14 cellular contexts compared by ENCODE assay signal in genomic region chr17:80825471-80826345, GRCh38.
DNase-seq lines count a peak whose midpoint lies in the region; ATAC-seq and TF ChIP-seq lines count a peak whose summit lies in the region.
"Had no signal": no experiment of that assay in that cellular context is flagged by ENCODE, and none has a peak within 500 bp of the region (broad histone marks: within the 10 kb centered on the region; RNA-seq: fewer than 3 reads in every experiment).

No MANE protein-coding gene starts in this region.

- peak overlapping the region; percentile 28 for H3K27ac Mint-ChIP-seq in activated T-helper 2 cell treated with anti-CD3 and anti-CD28 coated beads, Interferon-gamma antibody, Interleukin-2, Interleukin-4, amounts not matched to agents 10 μg/mL and 5 μg/mL and 100 μg/mL, durations not matched to agents 14 hours and 24 hours and 36 hours
- H3K27ac Mint-ChIP-seq: GM23338 had no signal

- H3K4me3 Mint-ChIP-seq in activated T-helper 2 cell treated with anti-CD3 and anti-CD28 coated beads, Interferon-gamma antibody, Interleukin-2, Interleukin-4, amounts not matched to agents 10 μg/mL and 5 μg/mL and 100 μg/mL, durations not matched to agents 14 hours and 24 hours and 36 hours (ENCODE audit: low read depth) = no peak overlapping the region
- H3K4me3 Mint-ChIP-seq: GM23338 had no signal

- 90 to 94% (median 92%) methylated on average over 19 to 28 of the region's 28 CpGs for whole genome bisulfite sequencing in adrenal gland, 4 donors

- H3K27ac ChIP-seq in upper lobe of right lung = no peak overlapping the region
- peak overlapping the region in 2 of 5 donors; percentile 88 to 90 for H3K27ac ChIP-seq in adrenal gland

- TF ChIP-seq POLR2A in adrenal gland (IDR thresholded peaks at IDR 0.05) = no peak

- H3K4me3 ChIP-seq in upper lobe of right lung = no peak overlapping the region
- H3K4me3 ChIP-seq in adrenal gland = no peak overlapping the region
- H3K4me3 ChIP-seq: GM23338, mucosa of descending colon had no signal

- TF ChIP-seq CTCF in upper lobe of right lung (IDR thresholded peaks at IDR 0.05) (no peak), adrenal gland (IDR thresholded peaks at IDR 0.05) (no peak)

- peaks cover 39% of the 10 kb centered on the region for H3K4me1 Mint-ChIP-seq in activated T-helper 2 cell treated with anti-CD3 and anti-CD28 coated beads, Interferon-gamma antibody, Interleukin-2, Interleukin-4, amounts not matched to agents 10 μg/mL and 5 μg/mL and 100 μg/mL, durations not matched to agents 14 hours and 24 hours and 36 hours (ENCODE audit: low read depth)

- peak; percentile 21 for ATAC-seq in Right ventricle myocardium inferior
- peak; percentile 42 for ATAC-seq in left lobe of liver
- no peak for ATAC-seq in upper lobe of right lung
- ATAC-seq in HG03045 (IDR thresholded peaks at IDR 0.05; ENCODE audit: unreplicated experiment) = no peak

- H3K9me3 Mint-ChIP-seq in activated T-helper 2 cell treated with anti-CD3 and anti-CD28 coated beads, Interferon-gamma antibody, Interleukin-2, Interleukin-4, amounts not matched to agents 10 μg/mL and 5 μg/mL and 100 μg/mL, durations not matched to agents 14 hours and 24 hours and 36 hours = no peaks in the 10 kb centered on the region
- H3K9me3 Mint-ChIP-seq: GM23338 had no signal

- H3K36me3 Mint-ChIP-seq in activated T-helper 2 cell treated with anti-CD3 and anti-CD28 coated beads, Interferon-gamma antibody, Interleukin-2, Interleukin-4, amounts not matched to agents 10 μg/mL and 5 μg/mL and 100 μg/mL, durations not matched to agents 14 hours and 24 hours and 36 hours (ENCODE audit: low read depth) = peaks cover 64% of the 10 kb centered on the region

- no peaks in the 10 kb centered on the region for H3K27me3 Mint-ChIP-seq in activated T-helper 2 cell treated with anti-CD3 and anti-CD28 coated beads, Interferon-gamma antibody, Interleukin-2, Interleukin-4, amounts not matched to agents 10 μg/mL and 5 μg/mL and 100 μg/mL, durations not matched to agents 14 hours and 24 hours and 36 hours (ENCODE audit: low read depth)

- H3K4me1 ChIP-seq in upper lobe of right lung = no peaks in the 10 kb centered on the region
- H3K4me1 ChIP-seq in adrenal gland (replicated peaks in 1 of 2) = peaks cover 0 to 10% of the 10 kb centered on the region in 2 donors

- DNase-seq in Right ventricle myocardium inferior (ENCODE audit: missing footprints) (no peak), cardiac septum (ENCODE audit: low spot score) (no peak), left lobe of liver (ENCODE audit: low spot score) (no peak), upper lobe of right lung (peak; percentile 55), adrenal gland (no peak)
- DNase-seq in activated T-helper 2 cell treated with anti-CD3 and anti-CD28 coated beads, Interferon-gamma antibody, Interleukin-2, Interleukin-4, amounts not matched to agents 10 μg/mL and 5 μg/mL and 100 μg/mL, durations not matched to agents 14 hours and 24 hours and 36 hours (ENCODE audit: low spot score) = no peak
- no peak for DNase-seq in central memory CD4-positive, alpha-beta T cell
- DNase-seq: AML-193, GF-D8, hippocampal formation, mucosa of descending colon had no signal

- no peaks in the 10 kb centered on the region for H3K9me3 ChIP-seq in upper lobe of right lung
- H3K9me3 ChIP-seq in adrenal gland (replicated peaks in 1 of 3) = no peaks in the 10 kb centered on the region
- H3K9me3 ChIP-seq: mucosa of descending colon, thoracic aorta had no signal

- H3K27me3 ChIP-seq in upper lobe of right lung (no peaks in the 10 kb centered on the region), adrenal gland (no peaks in the 10 kb centered on the region)

- intact Hi-C loops in Right ventricle myocardium inferior (cut with DNase I) = no loop called here
- intact Hi-C loops in cardiac septum (cut with DNase I) = no loop called here
- intact Hi-C loops in activated T-helper 2 cell treated with anti-CD3 and anti-CD28 coated beads, Interferon-gamma antibody, Interleukin-2, Interleukin-4, amounts not matched to agents 10 μg/mL and 5 μg/mL and 100 μg/mL, durations not matched to agents 14 hours and 24 hours and 36 hours (cut with micrococcal nuclease) = no loop called here
- intact Hi-C loops in upper lobe of right lung (cut with DNase I) = no loop called here
- intact Hi-C loops in adrenal gland (cut with DNase I) = no loop called here

- H3K36me3 ChIP-seq in upper lobe of right lung (peaks cover 6% of the 10 kb centered on the region), adrenal gland (replicated peaks in 1 of 2) (no peaks in the 10 kb centered on the region)
- H3K36me3 ChIP-seq: thoracic aorta had no signal

Comparison
In these comparisons a context has a peak if more than half of its experiments do, and no peak if none do; other contexts are left out.
1. ATAC-seq: peak in Right ventricle myocardium inferior (single experiment) and left lobe of liver (single experiment); none in upper lobe of right lung (single experiment) and HG03045 (single experiment).